ENCODE assay signal across 1 cellular context in genomic region chr19:18304496-18305312, GRCh38.
TF ChIP-seq lines count a peak whose summit lies in the region.

No MANE protein-coding gene starts in this region.

TF ChIP-seq in HepG2, 621 proteins besides CTCF, POLR2A, EP300 and RAD21 (continued from another document and continues in another):
- TF ChIP-seq ZBTB40 (IDR thresholded peaks at IDR 0.05), result no peak
- TF ChIP-seq ZBTB40 (CRISPR knock-in tag; IDR thresholded peaks at IDR 0.05), result peak; percentile 18; the same call in 1 of the 2 replicates
- 0 out of 2 replicates have a peak, but pooled peaks have one; percentile 70 for TF ChIP-seq ZBTB7A (CRISPR knock-in tag; IDR thresholded peaks at IDR 0.05)
- TF ChIP-seq MAFF (IDR thresholded peaks at IDR 0.05; ENCODE audit: low read depth, low read length), result no peak
- no peak for TF ChIP-seq BRCA1 (CRISPR knock-in tag; IDR thresholded peaks at IDR 0.05)
- TF ChIP-seq ZNF24 (IDR thresholded peaks at IDR 0.05), result no peak
- no peak for TF ChIP-seq ISL2 (CRISPR knock-in tag; IDR thresholded peaks at IDR 0.05)
- peak; percentile 11; the same call in 1 of the 2 replicates for TF ChIP-seq RXRB (CRISPR knock-in tag; IDR thresholded peaks at IDR 0.05; ENCODE audit: borderline replicate concordance)
- TF ChIP-seq KLF16 (CRISPR knock-in tag; IDR thresholded peaks at IDR 0.05), result peak in 1 of 2 experiments; percentile 14; a peak in 1 of 4 replicates
- 0 out of 2 replicates have a peak, but pooled peaks have one; percentile 60 for TF ChIP-seq ZNF276 (CRISPR knock-in tag; IDR thresholded peaks at IDR 0.05; ENCODE audit: low read depth)
- no peak for TF ChIP-seq TGIF2 (CRISPR knock-in tag; IDR thresholded peaks at IDR 0.05)
- TF ChIP-seq ZSCAN20 (CRISPR knock-in tag; IDR thresholded peaks at IDR 0.05; ENCODE audit: borderline replicate concordance), result no peak
- TF ChIP-seq ZNF777 (CRISPR knock-in tag; IDR thresholded peaks at IDR 0.05), result no peak
- TF ChIP-seq, protein P1, sequence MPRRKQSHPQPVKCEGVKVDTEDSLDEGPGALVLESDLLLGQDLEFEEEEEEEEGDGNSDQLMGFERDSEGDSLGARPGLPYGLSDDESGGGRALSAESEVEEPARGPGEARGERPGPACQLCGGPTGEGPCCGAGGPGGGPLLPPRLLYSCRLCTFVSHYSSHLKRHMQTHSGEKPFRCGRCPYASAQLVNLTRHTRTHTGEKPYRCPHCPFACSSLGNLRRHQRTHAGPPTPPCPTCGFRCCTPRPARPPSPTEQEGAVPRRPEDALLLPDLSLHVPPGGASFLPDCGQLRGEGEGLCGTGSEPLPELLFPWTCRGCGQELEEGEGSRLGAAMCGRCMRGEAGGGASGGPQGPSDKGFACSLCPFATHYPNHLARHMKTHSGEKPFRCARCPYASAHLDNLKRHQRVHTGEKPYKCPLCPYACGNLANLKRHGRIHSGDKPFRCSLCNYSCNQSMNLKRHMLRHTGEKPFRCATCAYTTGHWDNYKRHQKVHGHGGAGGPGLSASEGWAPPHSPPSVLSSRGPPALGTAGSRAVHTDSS (CRISPR knock-in tag; conservative IDR thresholded peaks at IDR 0.05), result no peak
- no peak for TF ChIP-seq NCOA5 (CRISPR knock-in tag; IDR thresholded peaks at IDR 0.05)
- no peak for TF ChIP-seq ZNF256 (CRISPR knock-in tag; conservative IDR thresholded peaks at IDR 0.05)
- TF ChIP-seq, protein P2, sequence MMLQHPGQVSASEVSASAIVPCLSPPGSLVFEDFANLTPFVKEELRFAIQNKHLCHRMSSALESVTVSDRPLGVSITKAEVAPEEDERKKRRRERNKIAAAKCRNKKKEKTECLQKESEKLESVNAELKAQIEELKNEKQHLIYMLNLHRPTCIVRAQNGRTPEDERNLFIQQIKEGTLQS (CRISPR knock-in tag; IDR thresholded peaks at IDR 0.05), result peak; percentile 82
- TF ChIP-seq, protein P3, sequence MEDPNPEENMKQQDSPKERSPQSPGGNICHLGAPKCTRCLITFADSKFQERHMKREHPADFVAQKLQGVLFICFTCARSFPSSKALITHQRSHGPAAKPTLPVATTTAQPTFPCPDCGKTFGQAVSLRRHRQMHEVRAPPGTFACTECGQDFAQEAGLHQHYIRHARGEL (CRISPR knock-in tag; IDR thresholded peaks at IDR 0.05), result no peak
- peak; percentile 69 for TF ChIP-seq ZNF563 (CRISPR knock-in tag; IDR thresholded peaks at IDR 0.05)
- peak; percentile 60; the same call in 1 of the 2 replicates for TF ChIP-seq ZNF788 (CRISPR knock-in tag; IDR thresholded peaks at IDR 0.05; ENCODE audit: borderline replicate concordance)
- TF ChIP-seq ZNF10 (CRISPR knock-in tag; IDR thresholded peaks at IDR 0.05; ENCODE audit: borderline replicate concordance, low read depth), result no peak
- TF ChIP-seq, protein P4, sequence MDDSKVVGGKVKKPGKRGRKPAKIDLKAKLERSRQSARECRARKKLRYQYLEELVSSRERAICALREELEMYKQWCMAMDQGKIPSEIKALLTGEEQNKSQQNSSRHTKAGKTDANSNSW (CRISPR knock-in tag; IDR thresholded peaks at IDR 0.05; ENCODE audit: borderline replicate concordance), result peak; percentile 33; the same call in 1 of the 2 replicates
- peak; percentile 27; the same call in 1 of the 2 replicates for TF ChIP-seq SMAD3 (CRISPR knock-in tag; IDR thresholded peaks at IDR 0.05)
- no peak for TF ChIP-seq ATM (IDR thresholded peaks at IDR 0.05; ENCODE audit: borderline replicate concordance)
- TF ChIP-seq GMEB1 (CRISPR knock-in tag; IDR thresholded peaks at IDR 0.05; ENCODE audit: borderline replicate concordance), result peak; percentile 51
- peak; percentile 88 for TF ChIP-seq ZNF878 (CRISPR knock-in tag; IDR thresholded peaks at IDR 0.05)
- no peak for TF ChIP-seq U2AF2 (IDR thresholded peaks at IDR 0.05; ENCODE audit: low read depth, low read length)
- TF ChIP-seq ATF7-NPFF (CRISPR knock-in tag; IDR thresholded peaks at IDR 0.05; ENCODE audit: low read depth), result peak; percentile 70
- no peak; the same call in 1 of the 2 replicates for TF ChIP-seq ESRRA (CRISPR knock-in tag; IDR thresholded peaks at IDR 0.05; ENCODE audit: low read depth)
- TF ChIP-seq ATF2 (CRISPR knock-in tag; IDR thresholded peaks at IDR 0.05), result peak; percentile 64; the same call in 1 of the 2 replicates
- TF ChIP-seq ELF4 (CRISPR knock-in tag; IDR thresholded peaks at IDR 0.05; ENCODE audit: borderline replicate concordance), result peak; percentile 70; the same call in 1 of the 2 replicates
- peak; percentile 56 for TF ChIP-seq BORCS8-MEF2B (CRISPR knock-in tag; IDR thresholded peaks at IDR 0.05)
- no peak for TF ChIP-seq ZNF251 (CRISPR knock-in tag; IDR thresholded peaks at IDR 0.05)
- TF ChIP-seq NPAS2 (CRISPR knock-in tag; IDR thresholded peaks at IDR 0.05; ENCODE audit: borderline replicate concordance), result no peak
- no peak for TF ChIP-seq ZNF20 (CRISPR knock-in tag; IDR thresholded peaks at IDR 0.05)
- TF ChIP-seq, protein P5, sequence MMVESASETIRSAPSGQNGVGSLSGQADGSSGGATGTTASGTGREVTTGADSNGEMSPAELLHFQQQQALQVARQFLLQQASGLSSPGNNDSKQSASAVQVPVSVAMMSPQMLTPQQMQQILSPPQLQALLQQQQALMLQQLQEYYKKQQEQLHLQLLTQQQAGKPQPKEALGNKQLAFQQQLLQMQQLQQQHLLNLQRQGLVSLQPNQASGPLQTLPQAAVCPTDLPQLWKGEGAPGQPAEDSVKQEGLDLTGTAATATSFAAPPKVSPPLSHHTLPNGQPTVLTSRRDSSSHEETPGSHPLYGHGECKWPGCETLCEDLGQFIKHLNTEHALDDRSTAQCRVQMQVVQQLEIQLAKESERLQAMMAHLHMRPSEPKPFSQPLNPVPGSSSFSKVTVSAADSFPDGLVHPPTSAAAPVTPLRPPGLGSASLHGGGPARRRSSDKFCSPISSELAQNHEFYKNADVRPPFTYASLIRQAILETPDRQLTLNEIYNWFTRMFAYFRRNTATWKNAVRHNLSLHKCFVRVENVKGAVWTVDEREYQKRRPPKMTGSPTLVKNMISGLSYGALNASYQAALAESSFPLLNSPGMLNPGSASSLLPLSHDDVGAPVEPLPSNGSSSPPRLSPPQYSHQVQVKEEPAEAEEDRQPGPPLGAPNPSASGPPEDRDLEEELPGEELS (CRISPR knock-in tag; IDR thresholded peaks at IDR 0.05), result peak; percentile 70
- TF ChIP-seq PHF21A (CRISPR knock-in tag; IDR thresholded peaks at IDR 0.05), result peak; percentile 69; the same call in 1 of the 2 replicates
- TF ChIP-seq MEF2D (CRISPR knock-in tag; IDR thresholded peaks at IDR 0.05), result peak; percentile 75
- no peak for TF ChIP-seq BHLHE40 (IDR thresholded peaks at IDR 0.05; ENCODE audit: low read length)
- TF ChIP-seq, protein P6, sequence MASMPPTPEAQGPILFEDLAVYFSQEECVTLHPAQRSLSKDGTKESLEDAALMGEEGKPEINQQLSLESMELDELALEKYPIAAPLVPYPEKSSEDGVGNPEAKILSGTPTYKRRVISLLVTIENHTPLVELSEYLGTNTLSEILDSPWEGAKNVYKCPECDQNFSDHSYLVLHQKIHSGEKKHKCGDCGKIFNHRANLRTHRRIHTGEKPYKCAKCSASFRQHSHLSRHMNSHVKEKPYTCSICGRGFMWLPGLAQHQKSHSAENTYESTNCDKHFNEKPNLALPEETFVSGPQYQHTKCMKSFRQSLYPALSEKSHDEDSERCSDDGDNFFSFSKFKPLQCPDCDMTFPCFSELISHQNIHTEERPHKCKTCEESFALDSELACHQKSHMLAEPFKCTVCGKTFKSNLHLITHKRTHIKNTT (CRISPR knock-in tag; IDR thresholded peaks at IDR 0.05), result no peak
- no peak for TF ChIP-seq TIGD3 (CRISPR knock-in tag; IDR thresholded peaks at IDR 0.05; ENCODE audit: borderline replicate concordance)
- TF ChIP-seq RORA (CRISPR knock-in tag; IDR thresholded peaks at IDR 0.05), result no peak
